2 cellular contexts compared by ENCODE assay signal in the genomic region with DNA sequence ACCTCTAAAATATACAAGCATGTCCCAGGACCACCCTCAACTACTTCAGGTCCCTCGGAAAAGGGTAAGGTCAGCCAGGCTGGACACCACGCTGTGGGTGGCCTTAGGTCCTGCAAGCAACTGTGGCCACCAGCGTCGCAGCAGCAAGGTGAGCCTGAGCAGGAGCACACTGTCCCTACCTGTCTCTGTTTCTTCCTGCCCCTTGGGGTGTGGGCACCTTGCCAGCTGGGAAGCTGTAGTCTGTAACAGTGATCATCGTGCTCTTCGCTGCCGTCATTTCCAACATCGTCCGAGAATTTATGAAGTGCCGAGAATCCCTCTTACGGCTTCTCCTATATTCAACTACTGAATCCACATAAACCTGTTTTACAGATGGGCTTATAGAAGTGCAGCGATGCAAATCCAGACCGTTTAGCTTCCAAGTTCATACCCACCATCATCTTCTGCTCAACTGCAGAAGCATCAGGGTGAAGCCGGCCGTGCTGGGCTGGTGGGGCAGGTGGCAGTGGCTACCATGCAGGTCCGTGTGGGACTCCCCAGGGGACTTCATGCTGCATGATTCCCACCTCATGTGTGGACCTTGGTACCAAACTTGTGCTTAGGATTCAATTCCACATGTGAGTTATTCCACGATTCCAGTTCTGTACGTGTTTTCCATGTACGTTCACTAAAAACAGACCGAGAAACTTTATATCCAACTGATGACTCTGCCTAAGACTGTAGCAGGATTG.
TF ChIP-seq lines count a peak whose summit lies in the region.

No MANE protein-coding gene starts in this region.

TF ChIP-seq in H1, 55 proteins besides CTCF, POLR2A, EP300 and RAD21:
- TF ChIP-seq CHD2 (IDR thresholded peaks at IDR 0.05; ENCODE audit: low read length) (no peak), EZH2 (IDR thresholded peaks at IDR 0.05; ENCODE audit: low read depth, low read length, severe bottlenecking) (no peak), TBP (IDR thresholded peaks at IDR 0.05; ENCODE audit: low read depth, low read length) (no peak), SP1 (IDR thresholded peaks at IDR 0.05; ENCODE audit: low read depth, low read length) (no peak), SIN3A (conservative IDR thresholded peaks at IDR 0.05 in 1 of 2, IDR thresholded peaks at IDR 0.05 in 1 of 2; ENCODE audit: low read depth in 1 of 2, low read length in 2 of 2) (no peak), JUND (IDR thresholded peaks at IDR 0.05; ENCODE audit: low read length) (no peak), FOSL1 (IDR thresholded peaks at IDR 0.05; ENCODE audit: insufficient read depth, low read depth, low read length) (no peak), CTBP2 (IDR thresholded peaks at IDR 0.05; ENCODE audit: borderline replicate concordance, insufficient read depth, insufficient read length, low read length) (no peak), ZNF274 (IDR thresholded peaks at IDR 0.05; ENCODE audit: borderline replicate concordance, extremely low read depth, low read length) (no peak)

TF ChIP-seq in HepG2, 621 proteins besides CTCF, POLR2A, EP300 and RAD21:
- TF ChIP-seq FIP1L1 (IDR thresholded peaks at IDR 0.05; ENCODE audit: borderline replicate concordance, insufficient read depth, low read depth, low read length) (no peak), POGZ (CRISPR knock-in tag; IDR thresholded peaks at IDR 0.05) (no peak), RBFOX2 (IDR thresholded peaks at IDR 0.05; ENCODE audit: low read depth, low read length) (no peak), ZNF761 (CRISPR knock-in tag; conservative IDR thresholded peaks at IDR 0.05) (no peak)
